Comparison of ENCODE assay signal across 1 cellular context in genomic region chr1:234603221-234604204, GRCh38.
TF ChIP-seq lines count a peak whose summit lies in the region.

No MANE protein-coding gene starts in this region.

TF ChIP-seq in GM23338, 12 proteins besides CTCF, POLR2A, EP300 and RAD21 (continued from another document):
- TF ChIP-seq REST (IDR thresholded peaks at IDR 0.05; ENCODE audit: unreplicated experiment) (no peak), ZNF331 (CRISPR knock-in tag; IDR thresholded peaks at IDR 0.05; ENCODE audit: low read depth) (no peak), ZNF114 (CRISPR knock-in tag; IDR thresholded peaks at IDR 0.05) (no peak), STAT1 (IDR thresholded peaks at IDR 0.05; ENCODE audit: unreplicated experiment) (no peak), POLR2AphosphoS5 (IDR thresholded peaks at IDR 0.05; ENCODE audit: low read depth) (no peak), CREB1 (CRISPR knock-in tag; IDR thresholded peaks at IDR 0.05; ENCODE audit: low read depth) (no peak)
TF ChIP-seq in GM23338: peak in this region for 0.
